8 cellular contexts compared by ENCODE assay signal in genomic region chr12:54281261-54281638, GRCh38. TPM values are rescaled to one million over a fixed set of nuclear protein-coding genes. Genes with fewer than 3 reads are reported as not detected.
A peak's percentile ranks its signal among the peaks of the same experiment; 100 is the strongest.
DNase-seq lines count a peak whose midpoint lies in the region; FAIRE-seq and TF ChIP-seq lines count a peak whose summit lies in the region.
"Not testable (repeated sequence)": the region's sequence is repeated elsewhere in the genome, so short reads cannot be mapped to it uniquely, and the experiment has no call there.

No MANE protein-coding gene starts in this region.

- H3K27me3 Mint-ChIP-seq in endodermal cell (ENCODE audit: insufficient read depth), result not testable (repeated sequence)

- H3K4me3 Mint-ChIP-seq in endodermal cell, result not testable (repeated sequence)

- H3K9ac ChIP-seq in endodermal cell (ENCODE audit: extremely low read depth, low read length, poor library complexity, severe bottlenecking), result peak overlapping the region; percentile 99
- peak overlapping the region; percentile 99 for H3K9ac ChIP-seq in muscle layer of colon (ENCODE audit: low read length)

- TF ChIP-seq POLR2A in adrenal gland (IDR thresholded peaks at IDR 0.05), result not testable (repeated sequence)

- H3K4me1 Mint-ChIP-seq in endodermal cell, result peaks cover 39% of the 10 kb centered on the region

- peaks cover 26% of the 10 kb centered on the region for H3K4me1 ChIP-seq in A673 (ENCODE audit: insufficient read depth, low read length, poor library complexity, severe bottlenecking)
- H3K4me1 ChIP-seq in adrenal gland (replicated peaks in 1 of 2), result peaks cover 59 to 65% of the 10 kb centered on the region in 2 donors
- not testable (repeated sequence) for H3K4me1 ChIP-seq in endodermal cell (ENCODE audit: control insufficient read depth, insufficient read depth, low read length); iPS DF 6.9 (ENCODE audit: control insufficient read depth, insufficient read depth, low read length); small intestine (ENCODE audit: control insufficient read depth in 2 of 2, insufficient read depth in 1 of 2, low read depth in 1 of 2, low read length in 1 of 2)
- H3K4me1 ChIP-seq in muscle layer of colon (ENCODE audit: insufficient read depth, low read length), result peaks cover 64% of the 10 kb centered on the region

- not testable (repeated sequence) for DNase-seq in A673 (ENCODE audit: low spot score); GM12865 (ENCODE audit: low read depth); adrenal gland; endodermal cell; iPS DF 6.9 (ENCODE audit: low read depth, low spot score); small intestine
- peak; percentile 41 for DNase-seq in NAMALWA (ENCODE audit: low spot score)

- not testable (repeated sequence) for H3K9me3 Mint-ChIP-seq in endodermal cell

- not testable (repeated sequence) for BruUV-seq in A673 (replicated peaks; lab: Mats Ljungman, UMichigan)

- CTCF ChIA-PET in A673 (lab: Charles Lee), result not testable (repeated sequence)

- not testable (repeated sequence) for H3K27ac Mint-ChIP-seq in endodermal cell

- intact Hi-C loops in A673 (cut with micrococcal nuclease; ENCODE audit: unreplicated experiment); adrenal gland (cut with DNase I): not testable (repeated sequence)

- H3K9me3 ChIP-seq in A673 (ENCODE audit: low read depth, low read length, poor library complexity, severe bottlenecking); adrenal gland (replicated peaks in 1 of 3); endodermal cell (ENCODE audit: control insufficient read depth, low read length); iPS DF 6.9 (ENCODE audit: control insufficient read depth, insufficient read depth, low read length); muscle layer of colon (ENCODE audit: low read length); small intestine (ENCODE audit: control insufficient read depth, low read depth): not testable (repeated sequence)

- not testable (repeated sequence) for H3K36me3 Mint-ChIP-seq in endodermal cell (ENCODE audit: low read depth)

- TF ChIP-seq CTCF in A673 (conservative IDR thresholded peaks at IDR 0.05; ENCODE audit: low read depth, low read length); GM12865 (IDR thresholded peaks at IDR 0.05; ENCODE audit: insufficient read depth, low read depth, low read length, missing control alignments); adrenal gland (IDR thresholded peaks at IDR 0.05); endodermal cell (conservative IDR thresholded peaks at IDR 0.05): not testable (repeated sequence)

- H3K4me3 ChIP-seq in A673 (ENCODE audit: low read depth, low read length, poor library complexity, severe bottlenecking) (peak overlapping the region; percentile 73), GM12865 (ENCODE audit: low read depth, low read length) (peak overlapping the region; percentile 94), adrenal gland (peak overlapping the region; percentile 69 to 93 (median 76)), endodermal cell (ENCODE audit: low read length) (peak overlapping the region; percentile 94), iPS DF 6.9 (ENCODE audit: low read length) (peak overlapping the region; percentile 79; the same call in 1 of the 2 replicates), muscle layer of colon (ENCODE audit: low read depth in 1 of 2, low read length in 2 of 2) (peak overlapping the region; percentile 61 to 99), small intestine (ENCODE audit: low read depth in 1 of 2, low read length in 2 of 2) (peak overlapping the region; percentile 66 to 74)

- H3K36me3 ChIP-seq in A673 (ENCODE audit: insufficient read depth, low read length, poor library complexity, severe bottlenecking), result peaks cover 64% of the 10 kb centered on the region
- H3K36me3 ChIP-seq in adrenal gland (replicated peaks in 1 of 2), result peaks cover 0 to 42% of the 10 kb centered on the region in 2 donors
- peaks cover 55% of the 10 kb centered on the region for H3K36me3 ChIP-seq in endodermal cell (ENCODE audit: control insufficient read depth, insufficient read depth, low read length)
- peaks cover 27% of the 10 kb centered on the region; the same call in 1 of the 2 replicates for H3K36me3 ChIP-seq in iPS DF 6.9 (ENCODE audit: control insufficient read depth, insufficient read depth, low read length)
- H3K36me3 ChIP-seq in muscle layer of colon (ENCODE audit: insufficient read depth, low read length), result peaks cover 46% of the 10 kb centered on the region
- peaks cover 18 to 25% of the 10 kb centered on the region in 2 donors for H3K36me3 ChIP-seq in small intestine (ENCODE audit: control insufficient read depth in 2 of 2, insufficient read depth in 2 of 2, low read length in 2 of 2)

- H3K27ac ChIP-seq in A673 (ENCODE audit: low read depth, low read length, poor library complexity, severe bottlenecking) (peak overlapping the region; percentile 98), adrenal gland (peak overlapping the region; percentile 80 to 99 (median 92)), endodermal cell (ENCODE audit: low read depth, low read length) (peak overlapping the region; percentile 92), iPS DF 6.9 (ENCODE audit: low read length) (peak overlapping the region; percentile 2), muscle layer of colon (ENCODE audit: low read depth, low read length) (peak overlapping the region; percentile 74), small intestine (ENCODE audit: low read depth in 1 of 2, low read length in 1 of 2) (peak overlapping the region; percentile 65 to 95)

- 0 to 1% (median 0%) methylated on average over 9 to 10 of the region's 10 CpGs for WGBS in adrenal gland, 4 donors
- WGBS in endodermal cell (ENCODE audit: insufficient coverage in 1 of 2, insufficient read length in 1 of 2), 2 experiments, result 0% methylated on average over 3 to 10 of the region's 10 CpGs
- no CpG with 5 or more reads among the region's 10 CpGs for WGBS in iPS DF 6.9 (ENCODE audit: insufficient coverage, insufficient read length)
- WGBS in small intestine, 3 donors, result 0% methylated on average over 10 of the region's 10 CpGs

- POLR2A ChIA-PET in A673 (lab: Charles Lee; ENCODE audit: low non-redundant PET), result interaction anchor here (0.6 to 2.4 kb wide), 5 partner anchors 8 to 107 kb away, joined by 3 to 13 read pairs (median 6); no protein-coding TSS in a partner anchor

- FAIRE-seq in small intestine (lab: Jason Lieb, UNC), result not testable (repeated sequence)

- not testable (repeated sequence) for H3K27me3 ChIP-seq in A673 (replicated peaks; ENCODE audit: insufficient read depth, low read depth, low read length, poor library complexity); adrenal gland; endodermal cell (ENCODE audit: control insufficient read depth, insufficient read depth, low read length, poor library complexity, severe bottlenecking); iPS DF 6.9 (ENCODE audit: control insufficient read depth, insufficient read depth, low read length); muscle layer of colon (ENCODE audit: control insufficient read depth in 1 of 2, insufficient read depth in 2 of 2, low read length in 2 of 2); small intestine (ENCODE audit: control insufficient read depth in 2 of 2, insufficient read depth in 2 of 2, low read length in 2 of 2)

RNA-seq across cellular contexts. Expression of gene HNRNPA1, which starts 0.7 kb away (rescaled TPM):
- total RNA-seq in A673 (2021) (1,763 and 1,764 TPM in 2 replicates), adrenal gland (1,000 to 10,000 TPM in 1 of 8 donors, 100 to 1,000 TPM in 7; 257 to 1,053 (median 488) TPM), endodermal cell (1,000 to 10,000 TPM; 2,414 to 2,488 TPM)
- polyA plus RNA-seq in adrenal gland (1,000 to 10,000 TPM in 1 of 3 donors, 100 to 1,000 TPM in 2; 901 to 1,171 (median 983) TPM), small intestine (1,000 to 10,000 TPM in 1 of 3 donors, 100 to 1,000 TPM in 2; 408 to 1,666 (median 728) TPM)
- 3,140 TPM for polyA plus RNA-seq in endodermal cell (2013, experiment 1 of 2)
- polyA plus RNA-seq in endodermal cell (2013, experiment 2 of 2), result 2,763 TPM

RNA-seq across cellular contexts. Expression of gene CBX5, which starts 1.3 kb away (rescaled TPM):
- total RNA-seq in A673 (2021) (235 and 254 TPM in 2 replicates), adrenal gland (10 to 100 TPM; 39.4 to 88.4 (median 62.0) TPM), endodermal cell (100 to 1,000 TPM; 230 to 341 TPM)
- polyA plus RNA-seq in adrenal gland (10 to 100 TPM in 2 of 3 donors, 1 to 10 TPM in 1; 8.2 to 44.3 (median 10.9) TPM), small intestine (10 to 100 TPM in 1 of 3 donors, 1 to 10 TPM in 2; 2.7 to 13.5 (median 3.1) TPM)
- 106 TPM for polyA plus RNA-seq in endodermal cell (2013, experiment 1 of 2)
- polyA plus RNA-seq in endodermal cell (2013, experiment 2 of 2), result 117 TPM

RNA-seq across cellular contexts. Expression of gene NFE2, which starts 19.6 kb away (rescaled TPM):
- total RNA-seq in A673 (2021), result not detected in 2 replicates
- total RNA-seq in adrenal gland, result under 1 TPM in 2 of 8 donors, not detected in 6; 0.47 to 0.72 TPM
- under 1 TPM; 0.13 to 0.80 (median 0.34) TPM for polyA plus RNA-seq in adrenal gland
- total RNA-seq in endodermal cell, result 1 to 10 TPM; 2.7 TPM
- 1.8 TPM for polyA plus RNA-seq in endodermal cell (2013, experiment 1 of 2)
- 1.6 TPM for polyA plus RNA-seq in endodermal cell (2013, experiment 2 of 2)
- under 1 TPM in 1 of 3 donors, not detected in 2; 0.07 TPM for polyA plus RNA-seq in small intestine

RNA-seq across cellular contexts. Expression of gene COPZ1, which starts 43.7 kb away (rescaled TPM):
- total RNA-seq in A673 (2021) (169 and 187 TPM in 2 replicates), adrenal gland (100 to 1,000 TPM in 7 of 8 donors, 10 to 100 TPM in 1; 95.2 to 183 (median 152) TPM), endodermal cell (100 to 1,000 TPM; 153 to 183 TPM)
- polyA plus RNA-seq in adrenal gland (100 to 1,000 TPM in 1 of 3 donors, 10 to 100 TPM in 2; 54.7 to 252 (median 80.9) TPM), small intestine (100 to 1,000 TPM; 114 to 140 (median 136) TPM)
- polyA plus RNA-seq in endodermal cell (2013, experiment 1 of 2), result 138 TPM
- polyA plus RNA-seq in endodermal cell (2013, experiment 2 of 2), result 134 TPM

Comparison
In these comparisons a context has a peak if more than half of its experiments do, and no peak if none do; other contexts are left out.
1. H3K27ac ChIP-seq: peak in every context shown above with its lines; median percentile 98 in A673; 92 in adrenal gland; 92 in endodermal cell; 80 in small intestine; 74 in muscle layer of colon; 2 in iPS DF 6.9.